Comparison of ENCODE assay signal across 31 cellular contexts in the genomic region with DNA sequence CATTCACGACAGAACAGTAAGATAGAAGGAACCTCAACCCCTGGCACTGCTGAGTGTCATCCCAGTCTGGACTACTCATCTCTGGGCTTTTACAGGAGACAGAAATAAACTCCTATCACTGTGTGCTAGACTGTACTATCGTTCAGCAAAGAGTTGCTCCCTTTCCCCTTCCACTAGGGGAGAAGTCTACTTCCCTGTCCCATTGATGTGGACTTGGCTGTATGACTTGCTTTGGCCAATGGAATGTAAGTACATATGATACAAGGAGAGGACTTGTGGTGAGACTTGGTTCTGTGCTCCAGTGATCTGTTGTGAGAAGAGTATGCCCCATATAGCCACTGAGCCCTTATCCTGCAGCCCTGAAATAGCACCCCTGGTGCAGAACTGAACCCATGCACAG. TPM values are rescaled to one million over a fixed set of nuclear protein-coding genes. Genes with fewer than 3 reads are reported as not detected.
"Had no signal": no experiment of that assay in that cellular context is flagged by ENCODE, and none has a peak within 500 bp of the region (broad histone marks: within the 10 kb centered on the region; RNA-seq: fewer than 3 reads in every experiment).

No MANE protein-coding gene starts in this region.

- H3K9me3 ChIP-seq: esophagus squamous epithelium, heart right ventricle, lower lobe of right lung, neutrophil, right atrium auricular region, spleen, suprapubic skin, transverse colon, upper lobe of right lung, uterus had no signal

- H3K27ac Mint-ChIP-seq: effector memory CD8-positive, alpha-beta T cell; immature natural killer cell; natural killer cell; progenitor cell of endocrine pancreas; stimulated activated naive B cell treated with anti-CD40 and anti-IgM and Interleukin-4, amounts not matched to agents 10 μg/mL and 1 μg/mL and 100 μg/mL, for 72 hours; stimulated activated naive CD8-positive, alpha-beta T cell treated with anti-CD3 and anti-CD28 coated beads, Interleukin-15, Interleukin-2, amounts not matched to agents 100 ng/mL and 50 ng/mL, for 24 hours had no signal

- H3K27ac ChIP-seq: esophagus squamous epithelium, heart right ventricle, lower lobe of right lung, neutrophil, parathyroid adenoma, right atrium auricular region, skin epidermis, spleen, suprapubic skin, transverse colon, upper lobe of right lung, uterus had no signal

- H3K4me3 Mint-ChIP-seq: effector memory CD8-positive, alpha-beta T cell; immature natural killer cell; natural killer cell; stimulated activated naive B cell treated with anti-CD40 and anti-IgM and Interleukin-4, amounts not matched to agents 10 μg/mL and 1 μg/mL and 100 μg/mL, for 72 hours; stimulated activated naive CD8-positive, alpha-beta T cell treated with anti-CD3 and anti-CD28 coated beads, Interleukin-15, Interleukin-2, amounts not matched to agents 100 ng/mL and 50 ng/mL, for 24 hours had no signal

- DNase-seq: cortex of kidney; effector memory CD8-positive, alpha-beta T cell; erythroblast; esophagus squamous epithelium; foreskin melanocyte; glutamatergic neuron; heart right ventricle; hypothalamus; immature natural killer cell; islet precursor cell; kidney glomerular epithelial cell; left colon; left ventricle myocardium superior; lower lobe of right lung; natural killer cell; spleen; stimulated activated CD4-positive, alpha-beta T cell treated with anti-CD3 and anti-CD28 coated beads, Interleukin-4, amount 100 ng/mL, for 4 hours; stimulated activated naive B cell treated with anti-CD40 and anti-IgM and Interleukin-4, amounts not matched to agents 10 μg/mL and 1 μg/mL and 100 μg/mL, for 72 hours; transverse colon; upper lobe of right lung; uterus had no signal

- H3K36me3 ChIP-seq: esophagus squamous epithelium, heart right ventricle, lower lobe of right lung, neutrophil, right atrium auricular region, spleen, suprapubic skin, transverse colon, upper lobe of right lung, uterus had no signal

- H3K36me3 Mint-ChIP-seq: natural killer cell; stimulated activated naive B cell treated with anti-CD40 and anti-IgM and Interleukin-4, amounts not matched to agents 10 μg/mL and 1 μg/mL and 100 μg/mL, for 72 hours had no signal

- ATAC-seq: effector memory CD8-positive, alpha-beta T cell; heart right ventricle; left colon; left ventricle myocardium superior; lower lobe of right lung; stimulated activated naive B cell treated with anti-CD40 and anti-IgM and Interleukin-4, amounts not matched to agents 10 μg/mL and 1 μg/mL and 100 μg/mL, for 72 hours; upper lobe of right lung had no signal

- H3K9me3 Mint-ChIP-seq: effector memory CD8-positive, alpha-beta T cell; immature natural killer cell; natural killer cell; stimulated activated naive CD8-positive, alpha-beta T cell treated with anti-CD3 and anti-CD28 coated beads, Interleukin-15, Interleukin-2, amounts not matched to agents 100 ng/mL and 50 ng/mL, for 24 hours had no signal

- H3K4me3 ChIP-seq: esophagus squamous epithelium, heart right ventricle, lower lobe of right lung, right atrium auricular region, skin epidermis, spleen, suprapubic skin, transverse colon, upper lobe of right lung, uterus had no signal

- H3K27me3 ChIP-seq: right atrium auricular region, uterus had no signal

RNA-seq across cellular contexts. Expression of a gene that starts 18.6 kb away (rescaled TPM):
- total RNA-seq: dermis microvascular lymphatic vessel endothelial cell had no signal
- polyA plus RNA-seq: immature natural killer cell, neural cell had no signal

RNA-seq across cellular contexts. Expression of a gene that starts 30.1 kb away (rescaled TPM):
- total RNA-seq: dermis microvascular lymphatic vessel endothelial cell, esophagus squamous epithelium, left colon, left ventricle myocardium superior, mononuclear cell, spleen, transverse colon, upper lobe of right lung had no signal
